In genomic region chr19:1103691-1104451, GRCh38 we compare ENCODE assay signal across 8 cellular contexts.
A peak's percentile ranks its signal among the peaks of the same experiment; 100 is the strongest.
DNase-seq lines count a peak whose midpoint lies in the region; ATAC-seq and TF ChIP-seq lines count a peak whose summit lies in the region.

GPX4 (plus strand) TSS chr19:1103994; CDS start chr19:1104044, 50 bp downstream.

- peak within 1 kb of the TSS; percentile 77 for H3K4me3 ChIP-seq in AG09309 (ENCODE audit: control insufficient read depth, low read depth, low read length)

- no peak for TF ChIP-seq CTCF in AG09309 (IDR thresholded peaks at IDR 0.05; ENCODE audit: control insufficient read depth, insufficient read depth, low read depth, low read length, missing control alignments)

- DNase-seq in AG09309 (ENCODE audit: low read depth) = peak; percentile 95
- peak; percentile 98 for DNase-seq in NCI-H446 treated with DMSO at 0.1 percent for 48 hours (lab: John Stamatoyannopoulos, UW)
- peak; percentile 99 for DNase-seq in cerebellar cortex (ENCODE audit: low spot score)
- peak; percentile 99 for DNase-seq in islet precursor cell
- DNase-seq in stimulated activated CD4-positive, alpha-beta T cell treated with anti-CD3 and anti-CD28 coated beads, Interleukin-12 subunit alpha, Interleukin-12 subunit beta, amount 100 ng/mL, for 48 hours (ENCODE audit: low read depth in 2 of 3, low spot score in 1 of 3) = peak; percentile 96 to 98 (median 97)

- peak; percentile 54 for ATAC-seq in GM19025 (IDR thresholded peaks at IDR 0.05; ENCODE audit: low read depth, unreplicated experiment)
- ATAC-seq in HG03342 (IDR thresholded peaks at IDR 0.05; ENCODE audit: unreplicated experiment) = peak; percentile 65
- ATAC-seq in activated CD4-positive, CD25-positive, alpha-beta regulatory T cell treated with anti-CD3 and anti-CD28 coated beads, Interleukin-2, amount 50 U/mL, for 24 hours = peak; percentile 83 to 85

Comparison
In these comparisons a context has a peak if more than half of its experiments do, and no peak if none do; other contexts are left out.
1. Peak in every context shown above with its lines: DNase-seq, ATAC-seq and H3K4me3 ChIP-seq.